Comparison of ENCODE assay signal across 19 cellular contexts in genomic region chr11:63805844-63806415, GRCh38. TPM values are rescaled to one million over a fixed set of nuclear protein-coding genes. Genes with fewer than 3 reads are reported as not detected.
DNase-seq lines count a peak whose midpoint lies in the region; ATAC-seq and TF ChIP-seq lines count a peak whose summit lies in the region.
"Had no signal": no experiment of that assay in that cellular context is flagged by ENCODE, and none has a peak within 500 bp of the region (broad histone marks: within the 10 kb centered on the region; RNA-seq: fewer than 3 reads in every experiment).

No MANE protein-coding gene starts in this region.

- H3K18ac ChIP-seq in trophoblast cell (ENCODE audit: low read length), result no peak overlapping the region

- no peak overlapping the region for H2BK120ac ChIP-seq in trophoblast cell (ENCODE audit: insufficient read depth, low read length, poor library complexity)

- DNase-seq in ELF-1 (ENCODE audit: low read depth, low spot score), result peak; percentile 47
- DNase-seq in dermis blood vessel endothelial cell, result peak; percentile 46
- peak; percentile 64 for DNase-seq in iris pigment epithelial cell (ENCODE audit: low read depth)
- DNase-seq in trophoblast cell, result peak; percentile 63 to 75
- no peak for DNase-seq in NCI-H1417 (lab: John Stamatoyannopoulos, UW)
- no peak for DNase-seq in GM23338 (ENCODE audit: low spot score)
- no peak for DNase-seq in ecto neural progenitor cell (ENCODE audit: low spot score)
- DNase-seq: activated naive CD4-positive, alpha-beta T cell treated with anti-CD3 and anti-CD28 coated beads, Interleukin-2, amount 50 U/mL, for 16 hours; activated T-cell treated with anti-CD3 and anti-CD28 coated beads, Interleukin-2, amount 50 U/mL, for 24 hours; GF-D8; HFFc6; KBM-7; kidney glomerular epithelial cell; NCI-H2081; NCI-H510A treated with DMSO at 0.1 percent for 48 hours; occipital lobe; stimulated activated CD4-positive, alpha-beta T cell treated with anti-CD3 and anti-CD28 coated beads, Interleukin-2, amount 100 ng/mL, for 24 hours; T-helper 1 cell had no signal

- H3K36me3 ChIP-seq in trophoblast cell (ENCODE audit: control insufficient read depth in 1 of 2, insufficient read depth in 2 of 2, low read length in 2 of 2) (no peaks in the 10 kb centered on the region), GM23338 (ENCODE audit: insufficient read depth) (no peaks in the 10 kb centered on the region)

- no peaks in the 10 kb centered on the region; the same call in 1 of the 2 replicates for H4K20me1 ChIP-seq in GM23338 (replicated peaks; ENCODE audit: insufficient read depth)

- H3K9me3 ChIP-seq in trophoblast cell (ENCODE audit: insufficient read depth, low read depth, low read length), result no peaks in the 10 kb centered on the region

- H4K91ac ChIP-seq in trophoblast cell (ENCODE audit: low read depth, low read length), result peak overlapping the region; percentile 65

- H3K27me3 Mint-ChIP-seq in GM23338 (ENCODE audit: insufficient read depth, low read depth, poor library complexity), result peaks cover 4% of the 10 kb centered on the region
- H3K27me3 Mint-ChIP-seq: activated T-cell treated with anti-CD3 and anti-CD28 coated beads, Interleukin-2, amount 50 U/mL, for 24 hours had no signal

- H3K4me3 ChIP-seq in trophoblast cell (ENCODE audit: low read depth, low read length), result no peak overlapping the region
- no peak overlapping the region for H3K4me3 ChIP-seq in GM23338

- H3K9me3 Mint-ChIP-seq in GM23338, result no peaks in the 10 kb centered on the region
- H3K9me3 Mint-ChIP-seq: activated T-cell treated with anti-CD3 and anti-CD28 coated beads, Interleukin-2, amount 50 U/mL, for 24 hours; HFFc6 had no signal

- peak overlapping the region; percentile 35 for H2BK12ac ChIP-seq in trophoblast cell (ENCODE audit: low read length)

- H3K79me2 ChIP-seq in trophoblast cell (ENCODE audit: control insufficient read depth, insufficient read depth, low read length, poor library complexity) (no peaks in the 10 kb centered on the region), GM23338 (replicated peaks; ENCODE audit: insufficient read depth) (no peaks in the 10 kb centered on the region)

- H3K4me3 Mint-ChIP-seq in GM23338, result no peak overlapping the region
- H3K4me3 Mint-ChIP-seq: activated T-cell treated with anti-CD3 and anti-CD28 coated beads, Interleukin-2, amount 50 U/mL, for 24 hours; HFFc6 had no signal

- 0 out of 2 replicates have a peak, but pooled peaks cover 4% of the 10 kb centered on the region for H3F3A ChIP-seq in GM23338 (replicated peaks; ENCODE audit: low read depth)

- H3K4me2 ChIP-seq in trophoblast cell (ENCODE audit: low read length) (no peak overlapping the region), GM23338 (no peak overlapping the region)

- no peak overlapping the region for H3K14ac ChIP-seq in trophoblast cell (ENCODE audit: low read length)

- H3K27ac Mint-ChIP-seq in GM23338, result no peak overlapping the region
- H3K27ac Mint-ChIP-seq: activated T-cell treated with anti-CD3 and anti-CD28 coated beads, Interleukin-2, amount 50 U/mL, for 24 hours; HFFc6 had no signal

- H3K9ac ChIP-seq in trophoblast cell (ENCODE audit: low read length), result no peak overlapping the region

- no peak for TF ChIP-seq CTCF in GM23338 (conservative IDR thresholded peaks at IDR 0.05; ENCODE audit: low read depth in 2 of 2)

- no peak overlapping the region for H4K8ac ChIP-seq in trophoblast cell (ENCODE audit: low read depth, low read length)

- H3K27ac ChIP-seq in trophoblast cell (ENCODE audit: low read depth, low read length) (peak overlapping the region; percentile 65), GM23338 (ENCODE audit: low read depth) (no peak overlapping the region)

- no peak overlapping the region for H3K4ac ChIP-seq in trophoblast cell (ENCODE audit: low read depth, low read length)

- no peaks in the 10 kb centered on the region for H3K9me2 ChIP-seq in GM23338 (ENCODE audit: insufficient read depth)

- WGBS in trophoblast cell (ENCODE audit: extremely low coverage, insufficient coverage, insufficient read length), result no CpG with 5 or more reads among the region's 9 CpGs

- H4K12ac ChIP-seq in trophoblast cell (ENCODE audit: low read depth, low read length), result no peak overlapping the region

- H2BK5ac ChIP-seq in trophoblast cell (ENCODE audit: low read depth, low read length, poor library complexity), result no peak overlapping the region

- H3K79me1 ChIP-seq in trophoblast cell (ENCODE audit: low read length), result peaks cover 10% of the 10 kb centered on the region

- no peak overlapping the region for H3K23ac ChIP-seq in trophoblast cell (ENCODE audit: low read length)

- H3K27me3 ChIP-seq in trophoblast cell (ENCODE audit: insufficient read depth, low read length) (no peaks in the 10 kb centered on the region), GM23338 (ENCODE audit: insufficient read depth) (no peaks in the 10 kb centered on the region)

- peaks cover 14 to 28% of the 10 kb centered on the region in 2 experiments for H3K4me1 ChIP-seq in trophoblast cell (ENCODE audit: control insufficient read depth in 1 of 2, insufficient read depth in 2 of 2, low read length in 2 of 2)
- H3K4me1 ChIP-seq in GM23338 (ENCODE audit: insufficient read depth), result 0 out of 2 replicates have a peak, but pooled peaks cover 1% of the 10 kb centered on the region

- H3K36me3 Mint-ChIP-seq in GM23338 (ENCODE audit: low read depth), result no peaks in the 10 kb centered on the region

- no peak for ATAC-seq in GM23338
- no peak for ATAC-seq in HG02970 (IDR thresholded peaks at IDR 0.05; ENCODE audit: low FRiP score, unreplicated experiment)

- peaks cover 2% of the 10 kb centered on the region; the same call in 1 of the 3 replicates for H3K4me1 Mint-ChIP-seq in GM23338

- no peak overlapping the region for H2AK5ac ChIP-seq in trophoblast cell (ENCODE audit: low read length)

- no peak overlapping the region for H2AFZ ChIP-seq in trophoblast cell (ENCODE audit: insufficient read depth, low read length, poor library complexity)
- no peak overlapping the region for H2AFZ ChIP-seq in GM23338

TF ChIP-seq in GM23338, 12 proteins besides CTCF, POLR2A, EP300 and RAD21 (continues in another document):
- TF ChIP-seq ZNF114 (CRISPR knock-in tag; IDR thresholded peaks at IDR 0.05) (no peak), EZH2 (IDR thresholded peaks at IDR 0.05; ENCODE audit: low read depth, unreplicated experiment) (no peak), ETS1 (IDR thresholded peaks at IDR 0.05) (no peak), ZNF331 (CRISPR knock-in tag; IDR thresholded peaks at IDR 0.05; ENCODE audit: low read depth) (no peak), EZH2phosphoT487 (IDR thresholded peaks at IDR 0.05; ENCODE audit: unreplicated experiment) (no peak), REST (IDR thresholded peaks at IDR 0.05; ENCODE audit: unreplicated experiment) (no peak)

RNA-seq across cellular contexts. Expression of gene SPINDOC, which starts 7.3 kb away (rescaled TPM):
- total RNA-seq in dermis blood vessel endothelial cell, result 14.3 and 22.4 TPM in 2 replicates
- 47.1 and 48.8 TPM in 2 replicates for polyA plus RNA-seq in trophoblast cell (2013)
- 65.5 and 84.7 TPM in 2 replicates for total RNA-seq in GM23338 (2014; rRNA removed; shearing (Covaris generic))
- 9.4 and 12.9 TPM in 2 replicates for polyA plus RNA-seq in GM23338 (2016; fragmentation: Nextera tagmentation; extraction: Ambion mirVana)

RNA-seq across cellular contexts. Expression of gene MARK2, which starts 33.0 kb away (rescaled TPM):
- 12.1 and 15.1 TPM in 2 replicates for total RNA-seq in dermis blood vessel endothelial cell
- polyA plus RNA-seq in trophoblast cell (2013), result 67.3 and 70.2 TPM in 2 replicates
- 42.6 and 45.9 TPM in 2 replicates for total RNA-seq in GM23338 (2014; rRNA removed; shearing (Covaris generic))
- 15.8 and 18.7 TPM in 2 replicates for polyA plus RNA-seq in GM23338 (2016; fragmentation: Nextera tagmentation; extraction: Ambion mirVana)

RNA-seq across cellular contexts. Expression of gene ZFTA, which starts 37.4 kb away (rescaled TPM):
- 25.4 and 30.1 TPM in 2 replicates for total RNA-seq in dermis blood vessel endothelial cell
- polyA plus RNA-seq in trophoblast cell (2013), result 15.5 and 15.8 TPM in 2 replicates
- total RNA-seq in GM23338 (2014; rRNA removed; shearing (Covaris generic)), result 32.1 and 36.6 TPM in 2 replicates
- 8.3 and 8.5 TPM in 2 replicates for polyA plus RNA-seq in GM23338 (2016; fragmentation: Nextera tagmentation; extraction: Ambion mirVana)

Comparison
In these comparisons a context has a peak if more than half of its experiments do, and no peak if none do; other contexts are left out.
1. DNase-seq: peak in ELF-1 (single experiment), dermis blood vessel endothelial cell (single experiment), iris pigment epithelial cell (single experiment) and trophoblast cell (2 of 2); none in NCI-H1417 (0 of 3), GM23338 (single experiment) and ecto neural progenitor cell (single experiment).